15 cellular contexts compared by ENCODE assay signal in the genomic region with DNA sequence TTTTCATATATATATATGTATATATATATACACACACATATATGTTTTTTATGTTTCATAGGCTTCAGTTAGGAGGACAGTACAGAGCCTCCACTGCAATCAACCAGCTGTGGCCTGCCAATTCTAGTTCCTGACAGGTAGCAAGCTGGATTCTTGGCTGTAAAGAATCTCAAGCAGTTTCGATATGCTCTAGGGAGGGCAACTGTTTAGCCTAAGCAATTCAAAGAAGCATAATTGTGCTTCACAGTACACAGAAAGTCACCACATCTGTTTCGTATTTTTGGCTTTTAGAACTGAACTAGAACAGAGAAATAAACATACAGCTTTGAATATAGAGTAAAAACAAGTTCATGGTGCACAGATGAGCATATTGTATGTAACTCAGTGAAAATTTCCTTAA.
DNase-seq lines count a peak whose midpoint lies in the region; ATAC-seq and TF ChIP-seq lines count a peak whose summit lies in the region.
"Had no signal": no experiment of that assay in that cellular context is flagged by ENCODE, and none has a peak within 500 bp of the region (broad histone marks: within the 10 kb centered on the region; RNA-seq: fewer than 3 reads in every experiment).

No MANE protein-coding gene starts in this region.

- H3K27ac ChIP-seq in prostate gland: no peak overlapping the region
- H3K27ac ChIP-seq: A549, C4-2B had no signal

- no peaks in the 10 kb centered on the region for H3K4me1 ChIP-seq in prostate gland (replicated peaks)
- H3K4me1 ChIP-seq: A549, BE2C had no signal

- no peak for TF ChIP-seq POLR2A in prostate gland (IDR thresholded peaks at IDR 0.05)

- no peak for ATAC-seq in GM18502 (IDR thresholded peaks at IDR 0.05; ENCODE audit: poor library complexity, unreplicated experiment)
- ATAC-seq: A549 had no signal

- H3K27me3 ChIP-seq in prostate gland (replicated peaks; ENCODE audit: insufficient read depth): no peaks in the 10 kb centered on the region
- H3K27me3 ChIP-seq: BE2C had no signal

- intact Hi-C loops in prostate gland (cut with DNase I): no loop called here

- H3K4me3 ChIP-seq in foreskin fibroblast (ENCODE audit: low read depth in 1 of 2, low read length in 2 of 2): no peak overlapping the region
- no peak overlapping the region for H3K4me3 ChIP-seq in prostate gland
- H3K4me3 ChIP-seq: A549 had no signal

- TF ChIP-seq CTCF in foreskin fibroblast (IDR thresholded peaks at IDR 0.05; ENCODE audit: low read depth, low read length): no peak
- TF ChIP-seq CTCF in prostate gland (IDR thresholded peaks at IDR 0.05): no peak

- H3K36me3 ChIP-seq in prostate gland: no peaks in the 10 kb centered on the region
- H3K36me3 ChIP-seq: BE2C had no signal

- peak; percentile 52 for DNase-seq in OCI-M1 (lab: John Stamatoyannopoulos, UW)
- peak; percentile 38 for DNase-seq in dedifferentiated amniotic fluid mesenchymal stem cell (ENCODE audit: extremely low spot score)
- DNase-seq in foreskin fibroblast: peak; percentile 1 to 53
- no peak for DNase-seq in prostate gland (ENCODE audit: low spot score)
- DNase-seq in Kasumi-1 (lab: John Stamatoyannopoulos, UW): no peak
- DNase-seq: BE2C; CD4-positive, alpha-beta memory T cell; DND-41; GDM1; GOT3; H9; IMR-90 had no signal

- WGBS in prostate gland: 71% methylated on average over 2 of the region's 2 CpGs

- H3K9me3 ChIP-seq in prostate gland: no peaks in the 10 kb centered on the region
- H3K9me3 ChIP-seq: A549, BE2C had no signal

Comparison
In these comparisons a context has a peak if more than half of its experiments do, and no peak if none do; other contexts are left out.
1. DNase-seq: peak in OCI-M1 (single experiment), dedifferentiated amniotic fluid mesenchymal stem cell (single experiment) and foreskin fibroblast (2 of 2); none in prostate gland (single experiment) and Kasumi-1 (0 of 2).